1 cellular context compared by ENCODE assay signal in genomic region chr3:112074616-112075497, GRCh38.
TF ChIP-seq lines count a peak whose summit lies in the region.

No MANE protein-coding gene starts in this region.

TF ChIP-seq in HepG2, 621 proteins besides CTCF, POLR2A, EP300 and RAD21 (continued from another document):
- peak; percentile 20; the same call in 1 of the 2 replicates for TF ChIP-seq PAXIP1 (CRISPR knock-in tag; conservative IDR thresholded peaks at IDR 0.05)
- no peak for TF ChIP-seq ZNF354B (CRISPR knock-in tag; IDR thresholded peaks at IDR 0.05)
- peak; percentile 63; the same call in 1 of the 2 replicates for TF ChIP-seq TFE3 (CRISPR knock-in tag; IDR thresholded peaks at IDR 0.05)
- no peak for TF ChIP-seq ZSCAN12 (CRISPR knock-in tag; IDR thresholded peaks at IDR 0.05)
- no peak for TF ChIP-seq ZNF512 (CRISPR knock-in tag; IDR thresholded peaks at IDR 0.05)
- no peak for TF ChIP-seq MAZ (IDR thresholded peaks at IDR 0.05; ENCODE audit: borderline replicate concordance, low read depth, low read length)
- no peak for TF ChIP-seq MAZ (CRISPR knock-in tag; IDR thresholded peaks at IDR 0.05; ENCODE audit: low read depth)
- no peak for TF ChIP-seq THAP7 (CRISPR knock-in tag; IDR thresholded peaks at IDR 0.05)
- TF ChIP-seq ATF1 (CRISPR knock-in tag; IDR thresholded peaks at IDR 0.05) = no peak
- TF ChIP-seq ZNF232 (CRISPR knock-in tag; IDR thresholded peaks at IDR 0.05; ENCODE audit: borderline replicate concordance) = no peak
- no peak for TF ChIP-seq MEIS2 (CRISPR knock-in tag; IDR thresholded peaks at IDR 0.05)
- TF ChIP-seq MAX (IDR thresholded peaks at IDR 0.05) = peak; percentile 38; the same call in 1 of the 2 replicates
- TF ChIP-seq ZFP36 (IDR thresholded peaks at IDR 0.05; ENCODE audit: borderline replicate concordance, low read depth, low read length, partially characterized antibody) = no peak
- no peak for TF ChIP-seq KLF12 (CRISPR knock-in tag; IDR thresholded peaks at IDR 0.05; ENCODE audit: borderline replicate concordance)
- TF ChIP-seq ZBTB26 (CRISPR knock-in tag; IDR thresholded peaks at IDR 0.05; ENCODE audit: borderline replicate concordance) = peak; percentile 23; the same call in 1 of the 2 replicates
- TF ChIP-seq NR2C2 (CRISPR knock-in tag; IDR thresholded peaks at IDR 0.05; ENCODE audit: borderline replicate concordance) = no peak
- TF ChIP-seq SMYD3 (CRISPR knock-in tag; IDR thresholded peaks at IDR 0.05) = no peak
- TF ChIP-seq KLF6 (CRISPR knock-in tag; IDR thresholded peaks at IDR 0.05) = no peak
- no peak for TF ChIP-seq TBX2 (CRISPR knock-in tag; IDR thresholded peaks at IDR 0.05; ENCODE audit: borderline replicate concordance)
- no peak for TF ChIP-seq ZNF652 (CRISPR knock-in tag; IDR thresholded peaks at IDR 0.05; ENCODE audit: borderline replicate concordance, low read depth)
